ENCODE assay signal across 1 cellular context in genomic region chr1:223142795-223143759, GRCh38.
A peak's percentile ranks its signal among the peaks of the same experiment; 100 is the strongest.
TF ChIP-seq lines count a peak whose summit lies in the region.

Gene TLR5 (minus strand): TSS chr1:223143248. CDS start chr1:223113031, 30,217 bp downstream.

TF ChIP-seq in K562, 482 proteins besides CTCF, POLR2A, EP300 and RAD21 (continued from another document and continues in another):
- peak; percentile 76 for TF ChIP-seq GMEB1 (CRISPR knock-in tag; IDR thresholded peaks at IDR 0.05)
- TF ChIP-seq ZNF41 (CRISPR knock-in tag; conservative IDR thresholded peaks at IDR 0.05): 0 out of 2 replicates have a peak, but pooled peaks have one; percentile 32
- TF ChIP-seq KLF16 (IDR thresholded peaks at IDR 0.05): peak; percentile 46
- 0 out of 4 replicates have a peak, but pooled peaks of 1 of the 2 experiments have one; percentile 40 for TF ChIP-seq BCLAF1 (IDR thresholded peaks at IDR 0.05; ENCODE audit: borderline replicate concordance in 1 of 2, control insufficient read depth in 1 of 2, low read depth in 2 of 2, low read length in 1 of 2)
- TF ChIP-seq YY1 (IDR thresholded peaks at IDR 0.05; ENCODE audit: borderline replicate concordance in 1 of 3, control insufficient read depth in 1 of 3, extremely low read depth in 1 of 3, insufficient read depth in 3 of 3, insufficient read length in 1 of 3, insufficient replicate concordance in 2 of 3, low read depth in 1 of 3, low read length in 2 of 3): peak in 1 of 3 experiments; percentile 26
- no peak for TF ChIP-seq ATF3 (IDR thresholded peaks at IDR 0.05)
- TF ChIP-seq ATF3 (CRISPR knock-in tag; conservative IDR thresholded peaks at IDR 0.05): peak; percentile 61; the same call in 1 of the 2 replicates
- peak; percentile 2 for TF ChIP-seq MEIS2 (IDR thresholded peaks at IDR 0.05; ENCODE audit: partially characterized antibody)
- peak; percentile 87 for TF ChIP-seq GATAD2B (IDR thresholded peaks at IDR 0.05; ENCODE audit: borderline replicate concordance)
- TF ChIP-seq DEAF1 (CRISPR knock-in tag; IDR thresholded peaks at IDR 0.05): 0 out of 2 replicates have a peak, but pooled peaks have one; percentile 4
- TF ChIP-seq ZNF282 (CRISPR knock-in tag; IDR thresholded peaks at IDR 0.05): peak; percentile 77; the same call in 1 of the 2 replicates
- TF ChIP-seq ZSCAN32 (CRISPR knock-in tag; IDR thresholded peaks at IDR 0.05): peak; percentile 25; the same call in 1 of the 2 replicates
- TF ChIP-seq RCOR1 (IDR thresholded peaks at IDR 0.05; ENCODE audit: borderline replicate concordance in 1 of 2, low read depth in 2 of 2, low read length in 2 of 2): peak; percentile 2 to 26; a peak in 1 of 4 replicates
- peak; percentile 99 for TF ChIP-seq MGA (IDR thresholded peaks at IDR 0.05)
- TF ChIP-seq MIER1 (IDR thresholded peaks at IDR 0.05; ENCODE audit: low read depth): 0 out of 2 replicates have a peak, but pooled peaks have one; percentile 46
- peak; percentile 88 for TF ChIP-seq E2F4 (CRISPR knock-in tag; IDR thresholded peaks at IDR 0.05; ENCODE audit: low read depth)
- TF ChIP-seq TARDBP (IDR thresholded peaks at IDR 0.05): peak; percentile 64; the same call in 1 of the 2 replicates
- TF ChIP-seq ATF4 (CRISPR knock-in tag; IDR thresholded peaks at IDR 0.05): peak; percentile 55; the same call in 1 of the 2 replicates
- TF ChIP-seq ZNF124 (CRISPR knock-in tag; IDR thresholded peaks at IDR 0.05): no peak; the same call in 1 of the 2 replicates
- no peak for TF ChIP-seq FOXJ2 (tag; IDR thresholded peaks at IDR 0.05)
- TF ChIP-seq HDAC3 (IDR thresholded peaks at IDR 0.05; ENCODE audit: borderline replicate concordance, partially characterized antibody): no peak
- peak; percentile 25 for TF ChIP-seq ZFP36 (IDR thresholded peaks at IDR 0.05; ENCODE audit: low read depth, low read length, partially characterized antibody)
- TF ChIP-seq GTF3C2 (IDR thresholded peaks at IDR 0.05; ENCODE audit: borderline replicate concordance, extremely low read depth, insufficient read length): no peak
